ENCODE assay signal across 29 cellular contexts in genomic region chr7:123666492-123666891, GRCh38. TPM values are rescaled to one million over a fixed set of nuclear protein-coding genes. Genes with fewer than 3 reads are reported as not detected.
DNase-seq lines count a peak whose midpoint lies in the region; ATAC-seq and TF ChIP-seq lines count a peak whose summit lies in the region.
"Had no signal": no experiment of that assay in that cellular context is flagged by ENCODE, and none has a peak within 500 bp of the region (broad histone marks: within the 10 kb centered on the region; RNA-seq: fewer than 3 reads in every experiment).

No MANE protein-coding gene starts in this region.

- CTCF ChIA-PET in CD4-positive, alpha-beta memory T cell (lab: Charles Lee; ENCODE audit: partially characterized antibody) = no interaction called here

- peaks cover 0 to 1% (median 0%) of the 10 kb centered on the region in 4 donors for H3K4me1 Mint-ChIP-seq in CD4-positive, alpha-beta memory T cell

- no peak overlapping the region for H3K4me2 ChIP-seq in parathyroid adenoma (ENCODE audit: low read length)
- H3K4me2 ChIP-seq: neural progenitor cell had no signal

- H2AFZ ChIP-seq in parathyroid adenoma = no peak overlapping the region
- H2AFZ ChIP-seq: neural progenitor cell had no signal

- intact Hi-C loops in sciatic nerve (cut with DNase I) = no loop called here
- intact Hi-C loops in CD4-positive, alpha-beta memory T cell (cut with micrococcal nuclease) = no loop called here

- DNase-seq in NCI-H1417 treated with DMSO at 0.1 percent for 48 hours (lab: John Stamatoyannopoulos, UW) (peak; percentile 29), NCI-H2227 (lab: John Stamatoyannopoulos, UW; ENCODE audit: unreplicated experiment) (peak; percentile 13), foreskin melanocyte (no peak), sciatic nerve (ENCODE audit: low spot score) (no peak)
- DNase-seq in CD4-positive, alpha-beta memory T cell = no peak
- DNase-seq: activated CD4-positive, alpha-beta T cell treated with anti-CD3 and anti-CD28 coated beads for 4 hours; activated T-cell treated with anti-CD3 and anti-CD28 coated beads, Interleukin-2, amount 50 U/mL, for 72 hours; CD4-positive, CD25-positive, alpha-beta regulatory T cell; GDM1; H9; hypothalamus; lower lobe of right lung; NCI-H1105 treated with DMSO at 0.1 percent for 48 hours; NCI-H345; small intestine; stimulated activated CD4-positive, alpha-beta T cell treated with anti-CD3 and anti-CD28 coated beads, Interleukin-4, amount 100 ng/mL, for 24 hours; stimulated activated naive CD8-positive, alpha-beta T cell treated with anti-CD3 and anti-CD28 coated beads, Interleukin-15, Interleukin-2, amounts not matched to agents 100 U/mL and 50 U/mL, for 24 hours; SW 1271 had no signal

- no peak overlapping the region for H3K4me3 ChIP-seq in parathyroid adenoma (ENCODE audit: low read depth, low read length)
- H3K4me3 ChIP-seq in CD4-positive, alpha-beta memory T cell (ENCODE audit: low read length in 2 of 2) = no peak overlapping the region
- H3K4me3 ChIP-seq: ascending aorta, lower lobe of right lung, neural progenitor cell had no signal

- no peaks in the 10 kb centered on the region for H3K9me3 ChIP-seq in parathyroid adenoma (ENCODE audit: control insufficient read depth, low read length)
- no peaks in the 10 kb centered on the region for H3K9me3 ChIP-seq in CD4-positive, alpha-beta memory T cell (ENCODE audit: control insufficient read depth in 1 of 2, low read length in 2 of 2)
- H3K9me3 ChIP-seq: ascending aorta, lower lobe of right lung had no signal

- no peak overlapping the region for H3K27ac Mint-ChIP-seq in CD4-positive, alpha-beta memory T cell
- H3K27ac Mint-ChIP-seq: activated naive CD4-positive, alpha-beta T cell treated with anti-CD3 and anti-CD28 coated beads, Interleukin-2, amount 50 U/mL, for 72 hours; activated T-cell treated with anti-CD3 and anti-CD28 coated beads, Interleukin-2, amount 50 U/mL, for 72 hours; CD4-positive, CD25-positive, alpha-beta regulatory T cell; H9; IgD-negative memory B cell; neural progenitor cell; progenitor cell of endocrine pancreas had no signal

- no peaks in the 10 kb centered on the region for H3K79me2 ChIP-seq in parathyroid adenoma

- no peak for TF ChIP-seq CTCF in parathyroid adenoma (IDR thresholded peaks at IDR 0.05)

- no peaks in the 10 kb centered on the region for H3K36me3 ChIP-seq in parathyroid adenoma (ENCODE audit: control insufficient read depth, insufficient read depth, low read length)
- H3K36me3 ChIP-seq in CD4-positive, alpha-beta memory T cell (ENCODE audit: insufficient read depth, low read length) = no peaks in the 10 kb centered on the region
- H3K36me3 ChIP-seq: ascending aorta, lower lobe of right lung, neural progenitor cell had no signal

- peaks cover 27% of the 10 kb centered on the region for H3K4me1 ChIP-seq in parathyroid adenoma
- no peaks in the 10 kb centered on the region for H3K4me1 ChIP-seq in CD4-positive, alpha-beta memory T cell (ENCODE audit: insufficient read depth, low read length)
- H3K4me1 ChIP-seq: ascending aorta, lower lobe of right lung had no signal

- POLR2A ChIA-PET in CD4-positive, alpha-beta memory T cell (lab: Charles Lee; ENCODE audit: partially characterized antibody) = no interaction called here

- no peak overlapping the region for H3K9ac ChIP-seq in parathyroid adenoma
- H3K9ac ChIP-seq: neural progenitor cell had no signal

- H3K27me3 ChIP-seq in parathyroid adenoma (ENCODE audit: control insufficient read depth, insufficient read depth, low read length) = no peaks in the 10 kb centered on the region
- no peaks in the 10 kb centered on the region for H3K27me3 ChIP-seq in CD4-positive, alpha-beta memory T cell (ENCODE audit: insufficient read depth, low read length)
- H3K27me3 ChIP-seq: ascending aorta, neural progenitor cell had no signal

- H3K36me3 Mint-ChIP-seq in CD4-positive, alpha-beta memory T cell = peaks cover 0 to 4% of the 10 kb centered on the region in 2 donors
- H3K36me3 Mint-ChIP-seq: activated naive CD4-positive, alpha-beta T cell treated with anti-CD3 and anti-CD28 coated beads, Interleukin-2, amount 50 U/mL, for 72 hours; CD4-positive, CD25-positive, alpha-beta regulatory T cell; IgD-negative memory B cell; neural progenitor cell had no signal

- no peaks in the 10 kb centered on the region for H3K9me3 Mint-ChIP-seq in CD4-positive, alpha-beta memory T cell
- H3K9me3 Mint-ChIP-seq: activated naive CD4-positive, alpha-beta T cell treated with anti-CD3 and anti-CD28 coated beads, Interleukin-2, amount 50 U/mL, for 72 hours; activated T-cell treated with anti-CD3 and anti-CD28 coated beads, Interleukin-2, amount 50 U/mL, for 72 hours; H9; IgD-negative memory B cell had no signal

- peaks cover 7 to 12% of the 10 kb centered on the region in 2 donors for H3K27me3 Mint-ChIP-seq in CD4-positive, alpha-beta memory T cell
- H3K27me3 Mint-ChIP-seq: progenitor cell of endocrine pancreas had no signal

- peak overlapping the region; percentile 11 for H3K27ac ChIP-seq in parathyroid adenoma
- H3K27ac ChIP-seq in CD4-positive, alpha-beta memory T cell (ENCODE audit: low read depth, low read length) = no peak overlapping the region
- H3K27ac ChIP-seq: ascending aorta, lower lobe of right lung, neural progenitor cell had no signal

- no peak overlapping the region for H3K4me3 Mint-ChIP-seq in CD4-positive, alpha-beta memory T cell
- H3K4me3 Mint-ChIP-seq: activated T-cell treated with anti-CD3 and anti-CD28 coated beads, Interleukin-2, amount 50 U/mL, for 72 hours; CD4-positive, CD25-positive, alpha-beta regulatory T cell; H9; IgD-negative memory B cell; neural progenitor cell had no signal

- ATAC-seq in SK-N-SH treated with all-trans-retinoic acid at 6 μM for 48 hours (peak; percentile 46), sciatic nerve (no peak)
- ATAC-seq: lower lobe of right lung; stimulated activated naive CD8-positive, alpha-beta T cell treated with anti-CD3 and anti-CD28 coated beads, Interleukin-15, Interleukin-2, amounts not matched to agents 100 U/mL and 50 U/mL, for 24 hours had no signal

TF ChIP-seq in SK-N-SH treated with all-trans-retinoic acid at 6 μM for 48 hours, 23 proteins besides CTCF, POLR2A, EP300 and RAD21:
- TF ChIP-seq RARB (CRISPR knock-in tag; IDR thresholded peaks at IDR 0.05) (no peak), TSHZ2 (CRISPR knock-in tag; IDR thresholded peaks at IDR 0.05) (peak; percentile 76; the same call in 1 of the 2 replicates), ISL1 (CRISPR knock-in tag; IDR thresholded peaks at IDR 0.05) (peak; percentile 67), CSDC2 (CRISPR knock-in tag; IDR thresholded peaks at IDR 0.05) (no peak), ARNTL (CRISPR knock-in tag; IDR thresholded peaks at IDR 0.05; ENCODE audit: borderline replicate concordance, low read depth) (no peak), ZNF8 (CRISPR knock-in tag; IDR thresholded peaks at IDR 0.05) (no peak)

RNA-seq across cellular contexts. Expression of gene LMOD2, which starts 10.8 kb away (rescaled TPM):
- not detected for total RNA-seq in sciatic nerve
- total RNA-seq in CD4-positive, alpha-beta memory T cell = not detected
- polyA plus RNA-seq in CD4-positive, alpha-beta memory T cell = under 1 TPM in 1 of 2 donors, not detected in 1; 0.17 TPM
- total RNA-seq: activated CD8-positive, alpha-beta memory T cell treated with anti-CD3 and anti-CD28 coated beads for 36 hours; activated naive CD4-positive, alpha-beta T cell treated with anti-CD3 and anti-CD28 coated beads, Interleukin-2, amount 50 U/mL, for 72 hours; activated T-cell treated with anti-CD3 and anti-CD28 coated beads, Interleukin-2, amount 50 U/mL, for 72 hours; ascending aorta; CD4-positive, CD25-positive, alpha-beta regulatory T cell; epithelial cell of proximal tubule; fibroblast of villous mesenchyme; H9; lower lobe of right lung; progenitor cell of endocrine pancreas; RPMI7951 had no signal
- polyA plus RNA-seq: IgD-negative memory B cell had no signal

Comparison
In these comparisons a context has a peak if more than half of its experiments do, and no peak if none do; other contexts are left out.
1. DNase-seq: peak in NCI-H1417 treated with DMSO at 0.1 percent for 48 hours (single experiment) and NCI-H2227 (single experiment); none in foreskin melanocyte (single experiment), sciatic nerve (single experiment) and CD4-positive, alpha-beta memory T cell (0 of 5).